ENCODE assay signal across 9 cellular contexts in genomic region chr10:95388539-95388938, GRCh38.
DNase-seq lines count a peak whose midpoint lies in the region; ATAC-seq lines count a peak whose summit lies in the region.
"Had no signal": no experiment of that assay in that cellular context is flagged by ENCODE, and none has a peak within 500 bp of the region (broad histone marks: within the 10 kb centered on the region; RNA-seq: fewer than 3 reads in every experiment).

No MANE protein-coding gene starts in this region.

- no peaks in the 10 kb centered on the region for H3K36me3 Mint-ChIP-seq in activated naive CD4-positive, alpha-beta T cell treated with anti-CD3 and anti-CD28 coated beads, Interleukin-2, amount 50 U/mL, for 72 hours

- no peak overlapping the region for H3K27ac ChIP-seq in BLaER1
- H3K27ac ChIP-seq in effector memory CD4-positive, alpha-beta T cell (ENCODE audit: insufficient read depth, low read length, poor library complexity, severe bottlenecking), result no peak overlapping the region

- H3K36me3 ChIP-seq in BLaER1, result peaks cover 97% of the 10 kb centered on the region
- no peaks in the 10 kb centered on the region for H3K36me3 ChIP-seq in effector memory CD4-positive, alpha-beta T cell (ENCODE audit: control insufficient read depth, insufficient read depth, low read length)

- H3K27ac Mint-ChIP-seq in activated naive CD4-positive, alpha-beta T cell treated with anti-CD3 and anti-CD28 coated beads, Interleukin-2, amount 50 U/mL, for 72 hours, result no peak overlapping the region

- no peaks in the 10 kb centered on the region for H3K9me3 ChIP-seq in BLaER1
- no peaks in the 10 kb centered on the region for H3K9me3 ChIP-seq in effector memory CD4-positive, alpha-beta T cell (ENCODE audit: control insufficient read depth, low read length)

- peak overlapping the region; percentile 57 for H3K4me2 ChIP-seq in BLaER1

- peaks cover 62% of the 10 kb centered on the region for H3K4me1 ChIP-seq in BLaER1
- H3K4me1 ChIP-seq in effector memory CD4-positive, alpha-beta T cell (ENCODE audit: control insufficient read depth, insufficient read depth, low read length, poor library complexity, severe bottlenecking), result no peaks in the 10 kb centered on the region

- H3K27me3 ChIP-seq in BLaER1, result no peaks in the 10 kb centered on the region
- H3K27me3 ChIP-seq in effector memory CD4-positive, alpha-beta T cell (replicated peaks; ENCODE audit: control insufficient read depth, insufficient read depth, low read length, poor library complexity, severe bottlenecking), result no peaks in the 10 kb centered on the region

- peak overlapping the region; percentile 25; the same call in 1 of the 2 replicates for H3K9ac ChIP-seq in BLaER1

- H3K9me3 Mint-ChIP-seq in activated naive CD4-positive, alpha-beta T cell treated with anti-CD3 and anti-CD28 coated beads, Interleukin-2, amount 50 U/mL, for 72 hours, result no peaks in the 10 kb centered on the region

- peaks cover 100% of the 10 kb centered on the region for H4K20me1 ChIP-seq in BLaER1

- peak; percentile 61 for DNase-seq in NCI-H2029 (lab: John Stamatoyannopoulos, UW)
- DNase-seq in cerebellar cortex (ENCODE audit: low spot score), result peak; percentile 44
- DNase-seq in medulla oblongata (ENCODE audit: extremely low spot score), result peak; percentile 85
- no peak for DNase-seq in effector memory CD4-positive, alpha-beta T cell
- DNase-seq in activated naive CD4-positive, alpha-beta T cell treated with anti-CD3 and anti-CD28 coated beads, Interleukin-2, amount 50 U/mL, for 72 hours (ENCODE audit: low spot score in 2 of 2), result no peak
- no peak for DNase-seq in AG08395 (ENCODE audit: low spot score)
- DNase-seq: activated CD8-positive, alpha-beta memory T cell treated with anti-CD3 and anti-CD28 coated beads for 24 hours had no signal

- ATAC-seq in HG03565 (IDR thresholded peaks at IDR 0.05; ENCODE audit: unreplicated experiment), result no peak
- no peak for ATAC-seq in activated naive CD4-positive, alpha-beta T cell treated with anti-CD3 and anti-CD28 coated beads, Interleukin-2, amount 50 U/mL, for 72 hours

- H3K4me3 ChIP-seq in BLaER1, result no peak overlapping the region
- H3K4me3 ChIP-seq in effector memory CD4-positive, alpha-beta T cell (ENCODE audit: insufficient read depth, low read depth, low read length, poor library complexity, severe bottlenecking), result no peak overlapping the region

Comparison
In these comparisons a context has a peak if more than half of its experiments do, and no peak if none do; other contexts are left out.
1. DNase-seq: peak in NCI-H2029 (single experiment), cerebellar cortex (single experiment) and medulla oblongata (single experiment); none in effector memory CD4-positive, alpha-beta T cell (0 of 3), activated naive CD4-positive, alpha-beta T cell treated with anti-CD3 and anti-CD28 coated beads, Interleukin-2, amount 50 U/mL, for 72 hours (0 of 2) and AG08395 (single experiment).